Comparison of ENCODE assay signal across 12 cellular contexts in genomic region chr1:207025144-207025880, GRCh38. TPM values are rescaled to one million over a fixed set of nuclear protein-coding genes. Genes with fewer than 3 reads are reported as not detected.
DNase-seq lines count a peak whose midpoint lies in the region; ATAC-seq and TF ChIP-seq lines count a peak whose summit lies in the region.
"Had no signal": no experiment of that assay in that cellular context is flagged by ENCODE, and none has a peak within 500 bp of the region (broad histone marks: within the 10 kb centered on the region; RNA-seq: fewer than 3 reads in every experiment).

No MANE protein-coding gene starts in this region.

- H3K4me1 ChIP-seq in adipocyte (ENCODE audit: control insufficient read depth, insufficient read depth, low read length) (peaks cover 21% of the 10 kb centered on the region), left ventricle myocardium inferior (peaks cover 53% of the 10 kb centered on the region)

- no peaks in the 10 kb centered on the region for H3K27me3 ChIP-seq in adipocyte (replicated peaks; ENCODE audit: control insufficient read depth, insufficient read depth, low read length)
- no peaks in the 10 kb centered on the region for H3K27me3 ChIP-seq in left ventricle myocardium inferior (ENCODE audit: low read depth)

- 0 out of 2 replicates have a peak, but pooled peaks cover 5% of the 10 kb centered on the region for H3K36me3 Mint-ChIP-seq in HFFc6 (ENCODE audit: low read depth)

- H3K4me1 Mint-ChIP-seq in HFFc6 (ENCODE audit: low read depth): peaks cover 91% of the 10 kb centered on the region

- peak overlapping the region; percentile 93 for H3K27ac ChIP-seq in left ventricle myocardium inferior (replicated peaks)
- peak overlapping the region in 18 of 21 experiments; percentile 13 to 88 (median 65) for H3K27ac ChIP-seq in skin epidermis
- H3K27ac ChIP-seq in substantia nigra (ENCODE audit: low read depth, low read length, poor library complexity, severe bottlenecking): no peak overlapping the region

- H3K36me3 ChIP-seq in adipocyte (ENCODE audit: control insufficient read depth, insufficient read depth, low read length, severe bottlenecking) (no peaks in the 10 kb centered on the region), left ventricle myocardium inferior (no peaks in the 10 kb centered on the region)

- H3K4me3 Mint-ChIP-seq in HFFc6: peak overlapping the region; percentile 70

- TF ChIP-seq CTCF in HFFc6 (IDR thresholded peaks at IDR 0.05) (no peak), left ventricle myocardium inferior (IDR thresholded peaks at IDR 0.05; ENCODE audit: borderline replicate concordance) (no peak)

- no peaks in the 10 kb centered on the region for H3K9me3 Mint-ChIP-seq in HFFc6

- no peaks in the 10 kb centered on the region for H3K9me3 ChIP-seq in adipocyte (ENCODE audit: control insufficient read depth, low read length)
- no peaks in the 10 kb centered on the region for H3K9me3 ChIP-seq in left ventricle myocardium inferior (replicated peaks)

- peak overlapping the region; percentile 32 for H3K9ac ChIP-seq in adipocyte (ENCODE audit: low read length)

- no peaks in the 10 kb centered on the region; the same call in 1 of the 2 replicates for H3K27me3 Mint-ChIP-seq in HFFc6 (ENCODE audit: insufficient read depth)

- H3K4me3 ChIP-seq in adipocyte (ENCODE audit: low read length) (no peak overlapping the region), left ventricle myocardium inferior (peak overlapping the region; percentile 29), skin epidermis (no peak overlapping the region)

- peak overlapping the region; percentile 86 for H3K27ac Mint-ChIP-seq in HFFc6

- ATAC-seq in GM19351 (IDR thresholded peaks at IDR 0.05; ENCODE audit: unreplicated experiment): no peak

- intact Hi-C loops in left ventricle myocardium inferior (cut with micrococcal nuclease): no loop called here

- DNase-seq in HFFc6: peak; percentile 64
- peak; percentile 59 for DNase-seq in adipocyte (ENCODE audit: low read depth)
- peak; percentile 24 for DNase-seq in left ventricle myocardium inferior
- no peak for DNase-seq in germinal center (ENCODE audit: low spot score)
- no peak for DNase-seq in NCI-H2081 treated with DMSO at 0.1 percent for 48 hours (lab: John Stamatoyannopoulos, UW)
- no peak for DNase-seq in substantia nigra (lab: John Stamatoyannopoulos, UW)
- DNase-seq: activated CD4-positive, CD25-positive, alpha-beta regulatory T cell; NCI-H1417 treated with DMSO at 0.1 percent for 48 hours; nucleus accumbens had no signal

RNA-seq across cellular contexts. Expression of gene C1orf116, which starts 7.2 kb away (rescaled TPM):
- under 1 TPM; 0.02 to 0.09 (median 0.06) TPM for total RNA-seq in HFFc6 (2021; fragmentation: NEBNext Ultra II Directional; extraction: Animal tissue kit (Norgen Biotek cat#: 25700))
- 0.74 TPM for total RNA-seq in left ventricle myocardium inferior

RNA-seq across cellular contexts. Expression of gene YOD1, which starts 25.7 kb away (rescaled TPM):
- 10 to 100 TPM in 1 of 6 experiments, 1 to 10 TPM in 5; 6.5 to 10.6 (median 7.1) TPM for total RNA-seq in HFFc6 (2021; fragmentation: NEBNext Ultra II Directional; extraction: Animal tissue kit (Norgen Biotek cat#: 25700))
- 4.2 TPM for total RNA-seq in left ventricle myocardium inferior

RNA-seq across cellular contexts. Expression of gene PFKFB2, which starts 27.8 kb away (rescaled TPM):
- total RNA-seq in HFFc6 (2021; fragmentation: NEBNext Ultra II Directional; extraction: Animal tissue kit (Norgen Biotek cat#: 25700)): 1 to 10 TPM; 2.5 to 7.0 (median 3.2) TPM
- 107 TPM for total RNA-seq in left ventricle myocardium inferior

RNA-seq across cellular contexts. Expression of gene FCAMR, which starts 55.1 kb away (rescaled TPM):
- not detected for total RNA-seq in HFFc6 (2021; fragmentation: NEBNext Ultra II Directional; extraction: Animal tissue kit (Norgen Biotek cat#: 25700))
- total RNA-seq in left ventricle myocardium inferior: not detected
- total RNA-seq: cerebellum had no signal

Comparison
In these comparisons a context has a peak if more than half of its experiments do, and no peak if none do; other contexts are left out.
1. DNase-seq: peak in HFFc6 (single experiment), adipocyte (single experiment) and left ventricle myocardium inferior (single experiment); none in germinal center (single experiment), NCI-H2081 treated with DMSO at 0.1 percent for 48 hours (single experiment) and substantia nigra (0 of 49).
2. RNA of gene PFKFB2, which starts 27.8 kb away (total RNA-seq): 107 TPM in left ventricle myocardium inferior (single experiment); 2.5 to 7.0 TPM in HFFc6; every median in the first group is over 10 times any median in the second.